Comparison of ENCODE assay signal across 1 cellular context in genomic region chr11:48007677-48008076, GRCh38.
TF ChIP-seq lines count a peak whose summit lies in the region.

No MANE protein-coding gene starts in this region.

TF ChIP-seq in HepG2, 621 proteins besides CTCF, POLR2A, EP300 and RAD21:
- no peak for TF ChIP-seq AHR (CRISPR knock-in tag; IDR thresholded peaks at IDR 0.05)
- TF ChIP-seq ZNF607 (CRISPR knock-in tag; IDR thresholded peaks at IDR 0.05; ENCODE audit: borderline replicate concordance) = no peak
- TF ChIP-seq MYNN (CRISPR knock-in tag; IDR thresholded peaks at IDR 0.05; ENCODE audit: low read depth) = no peak
- TF ChIP-seq ZNF768 (CRISPR knock-in tag; IDR thresholded peaks at IDR 0.05) = peak; percentile 65; the same call in 1 of the 2 replicates
